In genomic region chrX:119399772-119400101, GRCh38 we compare ENCODE assay signal across 8 cellular contexts. TPM values are rescaled to one million over a fixed set of nuclear protein-coding genes. Genes with fewer than 3 reads are reported as not detected.
DNase-seq lines count a peak whose midpoint lies in the region; ATAC-seq and TF ChIP-seq lines count a peak whose summit lies in the region.

No MANE protein-coding gene starts in this region.

- H3K9me3 ChIP-seq in Peyer's patch (no peaks in the 10 kb centered on the region), esophagus squamous epithelium (no peaks in the 10 kb centered on the region)

- peaks cover 3% of the 10 kb centered on the region for H3K36me3 Mint-ChIP-seq in neural crest cell (ENCODE audit: low read depth)

- peak overlapping the region; percentile 84 for H3K4me3 Mint-ChIP-seq in neural crest cell

- intact Hi-C loops in esophagus squamous epithelium (cut with DNase I) = no loop called here

- H3K4me1 ChIP-seq in Peyer's patch = no peaks in the 10 kb centered on the region
- H3K4me1 ChIP-seq in esophagus squamous epithelium = peaks cover 0 to 47% (median 10%) of the 10 kb centered on the region in 3 donors

- H3K4me1 Mint-ChIP-seq in neural crest cell = peaks cover 16% of the 10 kb centered on the region

- peak overlapping the region; percentile 77 to 93 (median 86) for H3K27ac ChIP-seq in Peyer's patch
- H3K27ac ChIP-seq in esophagus squamous epithelium = peak overlapping the region; percentile 85 to 94 (median 90)

- no peak overlapping the region for H3K27ac Mint-ChIP-seq in neural crest cell (ENCODE audit: unreplicated experiment)

- ATAC-seq in HG02642 (IDR thresholded peaks at IDR 0.05; ENCODE audit: poor library complexity, unreplicated experiment) = no peak

- H3K4me3 ChIP-seq in Peyer's patch = peak overlapping the region; percentile 57 to 73 (median 70)
- peak overlapping the region; percentile 54 to 79 (median 68) for H3K4me3 ChIP-seq in esophagus squamous epithelium

- H3K27me3 ChIP-seq in Peyer's patch (no peaks in the 10 kb centered on the region), esophagus squamous epithelium (no peaks in the 10 kb centered on the region)

- H3K27me3 Mint-ChIP-seq in neural crest cell (ENCODE audit: low read depth) = peaks cover 6% of the 10 kb centered on the region

- TF ChIP-seq POLR2A in Peyer's patch (IDR thresholded peaks at IDR 0.05) = no peak
- TF ChIP-seq POLR2A in esophagus squamous epithelium (IDR thresholded peaks at IDR 0.05) = no peak

- DNase-seq in activated CD8-positive, alpha-beta memory T cell treated with anti-CD3 and anti-CD28 coated beads for 24 hours = peak; percentile 65
- no peak for DNase-seq in activated CD8-positive, alpha-beta memory T cell treated with anti-CD3 and anti-CD28 coated beads, Interleukin-2, amount 50 U/mL, for 4 hours
- DNase-seq in Peyer's patch = no peak
- no peak for DNase-seq in esophagus squamous epithelium (lab: John Stamatoyannopoulos, UW)
- DNase-seq in neural crest cell (ENCODE audit: low read depth, low spot score) = no peak
- no peak for DNase-seq in DMS114 treated with DMSO at 0.1 percent for 48 hours (lab: John Stamatoyannopoulos, UW; ENCODE audit: unreplicated experiment)
- DNase-seq in NCI-H128 (lab: John Stamatoyannopoulos, UW; ENCODE audit: unreplicated experiment) = no peak

- no peak for TF ChIP-seq CTCF in Peyer's patch (IDR thresholded peaks at IDR 0.05)
- no peak for TF ChIP-seq CTCF in esophagus squamous epithelium (IDR thresholded peaks at IDR 0.05)
- TF ChIP-seq CTCF in neural crest cell (conservative IDR thresholded peaks at IDR 0.05) = no peak

- H3K36me3 ChIP-seq in Peyer's patch (no peaks in the 10 kb centered on the region), esophagus squamous epithelium (no peaks in the 10 kb centered on the region)

- WGBS in esophagus squamous epithelium, 2 donors = 0% methylated on average over 1 of the region's 12 CpGs; no CpG with 5 or more reads in 1 of the 2 donors

- peaks cover 2% of the 10 kb centered on the region for H3K9me3 Mint-ChIP-seq in neural crest cell

RNA-seq across cellular contexts. Expression of gene SLC25A43, which starts 0.6 kb away (rescaled TPM):
- total RNA-seq in Peyer's patch (10 to 100 TPM; 23.1 to 31.1 (median 27.6) TPM), esophagus squamous epithelium (10 to 100 TPM; 26.1 to 39.0 (median 33.3) TPM), neural crest cell (6.1 and 6.9 TPM in 2 replicates)
